11 cellular contexts compared by ENCODE assay signal in genomic region chr14:91402278-91403068, GRCh38. TPM values are rescaled to one million over a fixed set of nuclear protein-coding genes. Genes with fewer than 3 reads are reported as not detected.
A peak's percentile ranks its signal among the peaks of the same experiment; 100 is the strongest.
DNase-seq lines count a peak whose midpoint lies in the region; ATAC-seq, FAIRE-seq and TF ChIP-seq lines count a peak whose summit lies in the region.
"Had no signal": no experiment of that assay in that cellular context is flagged by ENCODE, and none has a peak within 500 bp of the region (broad histone marks: within the 10 kb centered on the region; RNA-seq: fewer than 3 reads in every experiment).

No MANE protein-coding gene starts in this region.

- H3K4ac ChIP-seq in mesendoderm (ENCODE audit: low read depth, low read length) = no peak overlapping the region

- BruUV-seq in GM12878 (replicated peaks; lab: Mats Ljungman, UMichigan) = no TSS peak

- H4K5ac ChIP-seq in mesendoderm (ENCODE audit: low read length) = no peak overlapping the region

- no peak overlapping the region for H3K18ac ChIP-seq in mesendoderm (ENCODE audit: low read length)

- in situ Hi-C loops in GM12878 (cut with MboI) = no loop called here

- TF ChIP-seq CTCF in C4-2B (conservative IDR thresholded peaks at IDR 0.05) = no peak
- TF ChIP-seq CTCF in GM12878 (IDR thresholded peaks at IDR 0.05 in 2 of 3, conservative IDR thresholded peaks at IDR 0.05 in 1 of 3; ENCODE audit: control insufficient read depth in 2 of 3, extremely low read depth in 1 of 3, insufficient read depth in 1 of 3, low read depth in 3 of 3, low read length in 3 of 3) = no peak

- 86% methylated on average over 12 of the region's 12 CpGs for WGBS in GM12878 (ENCODE audit: insufficient coverage, insufficient replicate concordance, low lambda C conversion rate, missing lambda C conversion rate)
- no CpG with 5 or more reads among the region's 12 CpGs for WGBS in mesendoderm (ENCODE audit: extremely low coverage, insufficient coverage, low lambda C conversion rate)

- TF ChIP-seq RAD21 in GM12878 (IDR thresholded peaks at IDR 0.05; ENCODE audit: insufficient read depth, low read depth, low read length) = no peak

- ATAC-seq in GM12878 = no peak
- no peak for ATAC-seq in HG03354 (IDR thresholded peaks at IDR 0.05; ENCODE audit: poor library complexity, severe bottlenecking, unreplicated experiment)

- SMC1A ChIA-PET in GM12878 (lab: Charles Lee; ENCODE audit: uncharacterized antibody, unreplicated experiment) = interaction anchor here (1.7 to 6.7 kb wide), 2 partner anchors 11 to 12 kb away, joined by 4 to 131 read pairs; partner anchors contain the start of gene CCDC88C

- H3K23ac ChIP-seq in mesendoderm (ENCODE audit: low read length) = no peak overlapping the region

- CTCF ChIA-PET in GM12878 (lab: Yijun Ruan, JAX) = interaction anchor here (3.0 to 8.1 kb wide), 2 partner anchors 13 to 47 kb away, joined by 15 to 100 read pairs; partner anchors contain the start of gene CCDC88C

- no peak for TF ChIP-seq EP300 in GM12878 (IDR thresholded peaks at IDR 0.05; ENCODE audit: borderline replicate concordance in 1 of 2, control insufficient read depth in 1 of 2, low read depth in 2 of 2, low read length in 2 of 2)

- H3K9me3 ChIP-seq in GM12878 (replicated peaks; ENCODE audit: control insufficient read depth, insufficient read depth, low read length) = no peaks in the 10 kb centered on the region
- no peaks in the 10 kb centered on the region for H3K9me3 ChIP-seq in muscle layer of duodenum (ENCODE audit: control insufficient read depth in 1 of 2, low read length in 2 of 2)
- H3K9me3 ChIP-seq: SJCRH30 had no signal

- H2BK15ac ChIP-seq in mesendoderm (replicated peaks; ENCODE audit: low read depth) = no peak overlapping the region

- peaks cover 19% of the 10 kb centered on the region for H4K20me1 ChIP-seq in GM12878 (ENCODE audit: control insufficient read depth, insufficient read depth)

- H3K27me3 ChIP-seq in GM12878 (replicated peaks in 1 of 2; ENCODE audit: control insufficient read depth in 2 of 2, insufficient read depth in 2 of 2, low read length in 1 of 2) = no peaks in the 10 kb centered on the region
- H3K27me3 ChIP-seq in muscle layer of duodenum (ENCODE audit: low read depth, low read length) = no peaks in the 10 kb centered on the region
- H3K27me3 ChIP-seq in mesendoderm (ENCODE audit: insufficient read depth, low read length, poor library complexity) = no peaks in the 10 kb centered on the region
- H3K27me3 ChIP-seq: SJCRH30 had no signal

- no peak for FAIRE-seq in GM12878 (lab: Jason Lieb, UNC)

- H4K8ac ChIP-seq in mesendoderm (ENCODE audit: low read depth, low read length) = no peak overlapping the region

- intact Hi-C loops in GM12878 (cut with micrococcal nuclease; ENCODE audit: unreplicated experiment) = no loop called here

- peak; percentile 69 for DNase-seq in Jurkat, Clone E6-1 (ENCODE audit: low read depth, low spot score)
- DNase-seq in GM12878 (ENCODE audit: low read depth, low spot score) (no peak), epidermal melanocyte (ENCODE audit: insufficient read length, low spot score) (no peak), amygdala (lab: John Stamatoyannopoulos, UW) (no peak), mesendoderm (no peak)
- DNase-seq: activated gamma-delta T cell treated with Interleukin-2 at 50 U/mL for 16 hours, NCI-H146, SJCRH30 had no signal

- RAD21 ChIA-PET in GM12878 (lab: Charles Lee; ENCODE audit: unreplicated experiment) = interaction anchor here (7.4 kb wide), 1 partner anchor 11 kb away, joined by 110 read pairs; no protein-coding TSS in a partner anchor

- H3K4me2 ChIP-seq in GM12878 (ENCODE audit: control insufficient read depth, insufficient read depth) = peak overlapping the region; percentile 19
- no peak overlapping the region for H3K4me2 ChIP-seq in mesendoderm (ENCODE audit: low read length)

- H3K36me3 ChIP-seq in GM12878 (ENCODE audit: control insufficient read depth in 2 of 2, insufficient read depth in 2 of 2, low read length in 1 of 2) (peaks cover 20 to 29% of the 10 kb centered on the region in 2 experiments), muscle layer of duodenum (ENCODE audit: control insufficient read depth in 1 of 2, insufficient read depth in 2 of 2, low read length in 2 of 2) (no peaks in the 10 kb centered on the region), mesendoderm (ENCODE audit: control insufficient read depth, insufficient read depth, low read length) (peaks cover 1% of the 10 kb centered on the region)
- H3K36me3 ChIP-seq: SJCRH30 had no signal

- H3K56ac ChIP-seq in mesendoderm (ENCODE audit: low read length) = no peak overlapping the region

- no peak overlapping the region for H2BK5ac ChIP-seq in mesendoderm (ENCODE audit: low read length)

- peaks cover 66% of the 10 kb centered on the region for H3K4me1 ChIP-seq in GM12878 (ENCODE audit: control insufficient read depth, insufficient read depth, low read length)
- peaks cover 0 to 14% of the 10 kb centered on the region in 2 donors for H3K4me1 ChIP-seq in muscle layer of duodenum (ENCODE audit: control insufficient read depth in 1 of 2, insufficient read depth in 2 of 2, low read length in 2 of 2)
- H3K4me1 ChIP-seq in mesendoderm (ENCODE audit: control insufficient read depth, low read depth, low read length) = peaks cover 8% of the 10 kb centered on the region
- H3K4me1 ChIP-seq: SJCRH30 had no signal

- POLR2A ChIA-PET in GM12878 (lab: Charles Lee) = interaction anchor here (0.8 to 1.3 kb wide), 3 partner anchors 8 to 13 kb away, joined by 3 to 5 read pairs (median 3); no protein-coding TSS in a partner anchor

- H2AK5ac ChIP-seq in mesendoderm (ENCODE audit: low read length) = no peak overlapping the region

- H3K79me2 ChIP-seq in GM12878 (ENCODE audit: control insufficient read depth, insufficient read depth, low read length) (peaks cover 95% of the 10 kb centered on the region), mesendoderm (ENCODE audit: control insufficient read depth, insufficient read depth, low read length) (peaks cover 78% of the 10 kb centered on the region)

- H2AFZ ChIP-seq in GM12878 (ENCODE audit: control insufficient read depth, low read depth, low read length) = no peak overlapping the region

- no peak for TF ChIP-seq POLR2A in GM12878 (IDR thresholded peaks at IDR 0.05; ENCODE audit: low read depth, low read length)

- H2BK120ac ChIP-seq in mesendoderm (ENCODE audit: low read depth, low read length) = no peak overlapping the region

- H3K79me1 ChIP-seq in mesendoderm (ENCODE audit: low read length) = peaks cover 26% of the 10 kb centered on the region

- H3K27ac ChIP-seq in C4-2B (peak overlapping the region; percentile 88), GM12878 (ENCODE audit: control insufficient read depth, insufficient read depth) (no peak overlapping the region; the same call in 1 of the 2 replicates), muscle layer of duodenum (ENCODE audit: low read length) (peak overlapping the region; percentile 62), mesendoderm (ENCODE audit: low read depth, low read length) (no peak overlapping the region)
- H3K27ac ChIP-seq: SJCRH30 had no signal

- peak overlapping the region; percentile 41 for H3K4me3 ChIP-seq in Jurkat, Clone E6-1 (ENCODE audit: low read length)
- no peak overlapping the region for H3K4me3 ChIP-seq in GM12878
- peak overlapping the region in 1 of 2 donors; percentile 30 for H3K4me3 ChIP-seq in muscle layer of duodenum (ENCODE audit: low read depth in 1 of 2, low read length in 2 of 2)
- H3K4me3 ChIP-seq in mesendoderm (ENCODE audit: low read length) = no peak overlapping the region
- H3K4me3 ChIP-seq: SJCRH30 had no signal

- H3K9ac ChIP-seq in GM12878 (ENCODE audit: control insufficient read depth, insufficient read depth, low read length) = no peak overlapping the region
- no peak overlapping the region for H3K9ac ChIP-seq in mesendoderm (ENCODE audit: low read length)

TF ChIP-seq in GM12878, 131 proteins besides CTCF, POLR2A, EP300 and RAD21 (continues in another document):
- TF ChIP-seq CEBPB (IDR thresholded peaks at IDR 0.05; ENCODE audit: borderline replicate concordance in 1 of 2, low read depth in 2 of 2, low read length in 2 of 2) = no peak
- TF ChIP-seq SUZ12 (IDR thresholded peaks at IDR 0.05; ENCODE audit: unreplicated experiment) = no peak
- no peak for TF ChIP-seq ETV6 (conservative IDR thresholded peaks at IDR 0.05 in 1 of 2, IDR thresholded peaks at IDR 0.05 in 1 of 2; ENCODE audit: borderline replicate concordance in 1 of 2, low read depth in 1 of 2)
- TF ChIP-seq MAX (IDR thresholded peaks at IDR 0.05; ENCODE audit: low read depth, low read length) = no peak
- no peak for TF ChIP-seq KLF5 (IDR thresholded peaks at IDR 0.05; ENCODE audit: partially characterized antibody)
- TF ChIP-seq MTA3 (IDR thresholded peaks at IDR 0.05; ENCODE audit: borderline replicate concordance, low read length) = no peak
- TF ChIP-seq ATF7 (IDR thresholded peaks at IDR 0.05; ENCODE audit: low read depth) = no peak
- no peak for TF ChIP-seq TARDBP (IDR thresholded peaks at IDR 0.05; ENCODE audit: borderline replicate concordance)
- no peak for TF ChIP-seq CREB1 (IDR thresholded peaks at IDR 0.05; ENCODE audit: low read depth)
- no peak for TF ChIP-seq BMI1 (IDR thresholded peaks at IDR 0.05; ENCODE audit: borderline replicate concordance)
- TF ChIP-seq TCF7 (IDR thresholded peaks at IDR 0.05; ENCODE audit: borderline replicate concordance) = no peak

RNA-seq across cellular contexts. Expression of gene CCDC88C, which starts 15.1 kb away (rescaled TPM):
- 52.9 TPM for polyA plus RNA-seq in Jurkat, Clone E6-1 (2012; ENCODE audit: insufficient read depth, insufficient read length)
- total RNA-seq in GM12878 (2013; cell fraction: nucleolus; rRNA removed) = 423 and 447 TPM in 2 replicates
- total RNA-seq in GM12878 (2014; rRNA removed) (48.4 and 48.8 TPM in 2 replicates), GM12878 (2014; rRNA removed; fragmentation: Illumina TruSeq; extraction: Trizol) (35.7 and 41.3 TPM in 2 replicates), GM12878 (2021) (71.3 and 79.6 TPM in 2 replicates)
- 18.5 TPM for polyA plus RNA-seq in GM12878 (2011; ENCODE audit: low read depth)
- polyA plus RNA-seq in GM12878 (2011; rRNA removed) (37.2 and 39.7 TPM in 2 replicates), GM12878 (2014; fragmentation: Illumina TruSeq; extraction: Trizol) (20.2 and 31.3 TPM in 2 replicates), GM12878 (2014; fragmentation: Nextera tagmentation; extraction: Ambion mirVana) (1 to 10 TPM; 4.0 to 7.0 TPM), GM12878 (2014; rRNA removed) (53.5 and 66.2 TPM in 2 replicates), GM12878 (2016; fragmentation: Nextera tagmentation; extraction: Ambion mirVana) (10 to 100 TPM; 28.9 to 33.4 TPM)
- polyA plus RNA-seq in GM12878 (2011; cell fraction: cytosol; rRNA removed) = 37.8 and 40.4 TPM in 2 replicates
- polyA plus RNA-seq in GM12878 (2011; cell fraction: nucleus; rRNA removed) = 123 and 167 TPM in 2 replicates
- 34.9 and 39.6 TPM in 2 replicates for polyA plus RNA-seq in GM12878 (2012)
- polyA minus RNA-seq in GM12878 (2011; rRNA and poly(A)+ RNA removed) = 69.8 and 107 TPM in 2 replicates
- polyA minus RNA-seq in GM12878 (2011; cell fraction: cytosol; rRNA and poly(A)+ RNA removed) = 26.6 and 28.2 TPM in 2 replicates
- polyA minus RNA-seq in GM12878 (2011; cell fraction: nucleus; rRNA and poly(A)+ RNA removed) = 97.0 and 159 TPM in 2 replicates
- polyA plus RNA-seq in mesendoderm (2013, experiment 1 of 2) = 19.8 TPM
- polyA plus RNA-seq in mesendoderm (2013, experiment 2 of 2) = 20.9 TPM

Comparison
In these comparisons a context has a peak if more than half of its experiments do, and no peak if none do; other contexts are left out.
1. H3K27ac ChIP-seq: peak in C4-2B (single experiment) and muscle layer of duodenum (single experiment); none in GM12878 (single experiment) and mesendoderm (single experiment).